In genomic region chrX:40943093-40943641, GRCh38 we compare ENCODE assay signal across 1 cellular context.
TF ChIP-seq lines count a peak whose summit lies in the region.

No MANE protein-coding gene starts in this region.

TF ChIP-seq in SK-N-SH treated with all-trans-retinoic acid at 6 μM for 48 hours, 23 proteins besides CTCF, POLR2A, EP300 and RAD21 (continued from another document):
- TF ChIP-seq POU6F1 (CRISPR knock-in tag; IDR thresholded peaks at IDR 0.05; ENCODE audit: borderline replicate concordance, low read depth), result no peak
- TF ChIP-seq ISL1 (CRISPR knock-in tag; IDR thresholded peaks at IDR 0.05), result no peak
- no peak for TF ChIP-seq PATZ1 (CRISPR knock-in tag; IDR thresholded peaks at IDR 0.05; ENCODE audit: borderline replicate concordance)
- no peak for TF ChIP-seq ZC3H10 (CRISPR knock-in tag; IDR thresholded peaks at IDR 0.05)
- TF ChIP-seq ZNF8 (CRISPR knock-in tag; IDR thresholded peaks at IDR 0.05), result no peak
